ENCODE assay signal across 8 cellular contexts in genomic region chr18:48412339-48412929, GRCh38. TPM values are rescaled to one million over a fixed set of nuclear protein-coding genes. Genes with fewer than 3 reads are reported as not detected.
DNase-seq lines count a peak whose midpoint lies in the region; ATAC-seq, FAIRE-seq and TF ChIP-seq lines count a peak whose summit lies in the region.

No MANE protein-coding gene starts in this region.

- FAIRE-seq in K562 (lab: Jason Lieb, UNC), result peak; percentile 29

- BruUV-seq in K562 (replicated peaks; lab: Mats Ljungman, UMichigan), result no TSS peak

- TF ChIP-seq POLR2A in K562 (conservative IDR thresholded peaks at IDR 0.05), result no peak

- H3K9me3 ChIP-seq in K562 (replicated peaks; ENCODE audit: control insufficient read depth, insufficient read depth, low read depth, low read length) (no peaks in the 10 kb centered on the region), liver (ENCODE audit: control insufficient read depth in 4 of 4, low read length in 3 of 4) (no peaks in the 10 kb centered on the region)

- TF ChIP-seq EP300 in K562 (IDR thresholded peaks at IDR 0.05; ENCODE audit: low read length), result no peak

- H3K27ac ChIP-seq in K562 (ENCODE audit: extremely low read depth, low read depth, low read length) (no peak overlapping the region), liver (ENCODE audit: low read depth in 1 of 2, low read length in 2 of 2) (no peak overlapping the region)

- H3K4me1 ChIP-seq in K562 (replicated peaks in 1 of 2; ENCODE audit: control insufficient read depth in 2 of 2, insufficient read depth in 2 of 2, low read length in 2 of 2) (peaks cover 0 to 19% of the 10 kb centered on the region in 2 experiments; a peak in 2 of 5 replicates), liver (ENCODE audit: control insufficient read depth in 4 of 4, insufficient read depth in 4 of 4, low read length in 3 of 4) (peaks cover 14 to 26% (median 14%) of the 10 kb centered on the region in 4 donors)

- ATAC-seq in K562, result peak; percentile 52
- ATAC-seq in HG02610 (IDR thresholded peaks at IDR 0.05; ENCODE audit: unreplicated experiment), result no peak
- ATAC-seq in GM18873 (IDR thresholded peaks at IDR 0.05; ENCODE audit: low FRiP score, unreplicated experiment), result no peak

- CTCF ChIA-PET in K562 (lab: Yijun Ruan, JAX; ENCODE audit: low intra/inter-chr PET ratio), result no interaction called here

- H3K27me3 ChIP-seq in H7 (ENCODE audit: control insufficient read depth, insufficient read depth, low read length) (peaks cover 50% of the 10 kb centered on the region), K562 (ENCODE audit: control insufficient read depth in 2 of 2, insufficient read depth in 2 of 2, low read length in 2 of 2) (peaks cover 0 to 20% of the 10 kb centered on the region in 2 experiments; a peak in 2 of 5 replicates), liver (ENCODE audit: control insufficient read depth in 4 of 4, insufficient read depth in 4 of 4, low read length in 3 of 4) (peaks cover 0 to 15% (median 2%) of the 10 kb centered on the region in 4 donors)

- TF ChIP-seq CTCF in K562 (IDR thresholded peaks at IDR 0.05 in 2 of 3, conservative IDR thresholded peaks at IDR 0.05 in 1 of 3; ENCODE audit: insufficient read depth in 2 of 3, low read depth in 1 of 3, low read length in 3 of 3) (peak; percentile 50 to 58 (median 53); a peak in 5 of 6 replicates), liver (IDR thresholded peaks at IDR 0.05; ENCODE audit: low read depth, low read length, missing input control) (peak; percentile 69)

- no peak overlapping the region for H2AFZ ChIP-seq in K562 (ENCODE audit: low read depth, low read length)

- H3K4me2 ChIP-seq in K562 (ENCODE audit: insufficient read depth, low read length), result no peak overlapping the region

- no peak for TF ChIP-seq RAD21 in K562 (CRISPR knock-in tag; conservative IDR thresholded peaks at IDR 0.05 in 1 of 2, IDR thresholded peaks at IDR 0.05 in 1 of 2)
- TF ChIP-seq RAD21 in liver (IDR thresholded peaks at IDR 0.05), result peak; percentile 66 to 77

- H3K79me2 ChIP-seq in K562 (ENCODE audit: control insufficient read depth, insufficient read depth, low read length), result no peaks in the 10 kb centered on the region

- in situ Hi-C loops in K562 (cut with MboI), result no loop called here

- intact Hi-C loops in K562 (cut with micrococcal nuclease), result no loop called here

- POLR2A ChIA-PET in K562 (lab: Yijun Ruan, JAX), result no interaction called here

- H3K9me1 ChIP-seq in K562 (ENCODE audit: control insufficient read depth, insufficient read depth, low read length), result no peaks in the 10 kb centered on the region

- H3K4me3 ChIP-seq in H7 (ENCODE audit: insufficient read depth, low read depth, low read length), result no peak overlapping the region
- H3K4me3 ChIP-seq in K562, result no peak overlapping the region
- no peak overlapping the region for H3K4me3 ChIP-seq in liver (ENCODE audit: low read depth in 1 of 3, low read length in 3 of 3)

- H3K9ac ChIP-seq in K562 (ENCODE audit: insufficient read depth in 1 of 2, low read depth in 2 of 2, low read length in 2 of 2), result no peak overlapping the region
- no peak overlapping the region for H3K9ac ChIP-seq in liver (ENCODE audit: low read depth in 1 of 2, low read length in 2 of 2)

- no peaks in the 10 kb centered on the region for H4K20me1 ChIP-seq in K562 (replicated peaks; ENCODE audit: control insufficient read depth, insufficient read depth, low read length)

- under 1% methylated on average over 7 of the region's 7 CpGs for WGBS in K562 (ENCODE audit: insufficient coverage, low coverage, missing lambda C conversion rate)
- 11% methylated on average over 7 of the region's 7 CpGs for WGBS in liver

- peak; percentile 22 for DNase-seq in COR-L47 (lab: John Stamatoyannopoulos, UW)
- DNase-seq in H7, result peak; percentile 76
- peak; percentile 9 to 62 for DNase-seq in NCI-H526 (lab: John Stamatoyannopoulos, UW)
- DNase-seq in K562 (ENCODE audit: extremely low read depth in 1 of 4, low spot score in 3 of 4), result peak; percentile 27 to 46 (median 36)
- no peak for DNase-seq in islet precursor cell

- H3K36me3 ChIP-seq in H7 (replicated peaks; ENCODE audit: control insufficient read depth, insufficient read depth, low read length) (no peaks in the 10 kb centered on the region), K562 (ENCODE audit: control insufficient read depth, insufficient read depth, low read length) (no peaks in the 10 kb centered on the region), liver (ENCODE audit: control insufficient read depth in 4 of 4, insufficient read depth in 3 of 4, low read depth in 1 of 4, low read length in 3 of 4) (no peaks in the 10 kb centered on the region)

TF ChIP-seq in K562, 482 proteins besides CTCF, POLR2A, EP300 and RAD21:
- TF ChIP-seq OTX1 (CRISPR knock-in tag; IDR thresholded peaks at IDR 0.05), result no peak
- peak; percentile 91 for TF ChIP-seq PHF21A (IDR thresholded peaks at IDR 0.05; ENCODE audit: borderline replicate concordance, low read depth)
- no peak for TF ChIP-seq ZNF263 (CRISPR knock-in tag; IDR thresholded peaks at IDR 0.05; ENCODE audit: borderline replicate concordance)
- no peak for TF ChIP-seq TEAD2 (tag; IDR thresholded peaks at IDR 0.05)
- TF ChIP-seq GATAD2A (IDR thresholded peaks at IDR 0.05), result no peak
- no peak for TF ChIP-seq NBN (IDR thresholded peaks at IDR 0.05; ENCODE audit: low read depth)
- TF ChIP-seq ZNF707 (CRISPR knock-in tag; conservative IDR thresholded peaks at IDR 0.05), result no peak
- peak; percentile 28 to 78; a peak in 3 of 4 replicates for TF ChIP-seq RCOR1 (IDR thresholded peaks at IDR 0.05; ENCODE audit: borderline replicate concordance in 1 of 2, low read depth in 2 of 2, low read length in 2 of 2)
- TF ChIP-seq TAL1 (IDR thresholded peaks at IDR 0.05), result no peak
- TF ChIP-seq KDM1A (IDR thresholded peaks at IDR 0.05), result peak; percentile 47 to 63; a peak in 3 of 4 replicates
- TF ChIP-seq HMGN3 (IDR thresholded peaks at IDR 0.05; ENCODE audit: borderline replicate concordance, extremely low read depth, insufficient read length, low read depth, low read length), result no peak

TF ChIP-seq in liver, 16 proteins besides CTCF, POLR2A, EP300 and RAD21 (continues in another document):
- TF ChIP-seq RXRA (IDR thresholded peaks at IDR 0.05), result peak; percentile 69 to 91
- TF ChIP-seq JUND (IDR thresholded peaks at IDR 0.05), result no peak
- no peak for TF ChIP-seq TAF1 (conservative IDR thresholded peaks at IDR 0.05)
- TF ChIP-seq HNF4G (IDR thresholded peaks at IDR 0.05), result peak; percentile 72
- TF ChIP-seq GABPA (IDR thresholded peaks at IDR 0.05 in 1 of 2, conservative IDR thresholded peaks at IDR 0.05 in 1 of 2), result no peak
- TF ChIP-seq FOXA1 (IDR thresholded peaks at IDR 0.05), result no peak
- no peak for TF ChIP-seq MAX (IDR thresholded peaks at IDR 0.05)
- TF ChIP-seq YY1 (IDR thresholded peaks at IDR 0.05), result no peak
- TF ChIP-seq SP1 (IDR thresholded peaks at IDR 0.05), result peak; percentile 31
- no peak for TF ChIP-seq REST (IDR thresholded peaks at IDR 0.05)
- TF ChIP-seq EGR1 (IDR thresholded peaks at IDR 0.05; ENCODE audit: low read depth in 2 of 2), result no peak
- TF ChIP-seq HNF4A (conservative IDR thresholded peaks at IDR 0.05), result peak; percentile 76 to 96

RNA-seq across cellular contexts. Expression of gene ZBTB7C, which starts 3.3 kb away (rescaled TPM):
- total RNA-seq in H7 (2014; rRNA removed; shearing (Covaris generic)), result 0.15 and 0.38 TPM in 2 replicates
- total RNA-seq in K562 (2011; cell fraction: chromatin; rRNA removed; ENCODE audit: low replicate concordance), result not detected in 2 replicates
- total RNA-seq in K562 (2011; cell fraction: nucleolus; rRNA removed), result not detected in 2 replicates
- total RNA-seq in K562 (2011; cell fraction: nucleoplasm; rRNA removed), result not detected in 2 replicates
- not detected in 2 replicates for total RNA-seq in K562 (2014; rRNA removed)
- not detected in 2 replicates for total RNA-seq in K562 (2014; rRNA removed; fragmentation: Illumina TruSeq; extraction: Trizol)
- total RNA-seq in K562 (2015; rRNA removed; fragmentation: Illumina TruSeq; extraction: Trizol), result not detected in 2 replicates
- total RNA-seq in K562 (2021), result not detected in 2 replicates
- polyA plus RNA-seq in K562 (2011; rRNA removed), result not detected in 2 replicates
- polyA plus RNA-seq in K562 (2011; cell fraction: cytosol; rRNA removed), result not detected in 2 replicates
- polyA plus RNA-seq in K562 (2011; cell fraction: nucleus; rRNA removed), result not detected in 2 replicates
- 0.01 TPM in 1 of 2 replicates, not detected in the other for polyA plus RNA-seq in K562 (2012)
- not detected in 2 replicates for polyA plus RNA-seq in K562 (2014; fragmentation: Illumina TruSeq; extraction: Trizol)
- polyA plus RNA-seq in K562 (2014; fragmentation: Nextera tagmentation; extraction: Ambion mirVana), result not detected
- polyA plus RNA-seq in K562 (2014; rRNA removed), result not detected in 2 replicates
- not detected in 2 replicates for polyA minus RNA-seq in K562 (2011; rRNA and poly(A)+ RNA removed)
- not detected in 2 replicates for polyA minus RNA-seq in K562 (2011; cell fraction: cytosol; rRNA and poly(A)+ RNA removed)
- polyA minus RNA-seq in K562 (2011; cell fraction: nucleus; rRNA and poly(A)+ RNA removed), result not detected in 2 replicates
- total RNA-seq in liver, result 1 to 10 TPM in 1 of 2 donors, under 1 TPM in 1; 0.19 to 1.1 TPM
- polyA plus RNA-seq in liver, result under 1 TPM; 0.22 to 0.67 TPM
